Comparison of ENCODE assay signal across 8 cellular contexts in the genomic region with DNA sequence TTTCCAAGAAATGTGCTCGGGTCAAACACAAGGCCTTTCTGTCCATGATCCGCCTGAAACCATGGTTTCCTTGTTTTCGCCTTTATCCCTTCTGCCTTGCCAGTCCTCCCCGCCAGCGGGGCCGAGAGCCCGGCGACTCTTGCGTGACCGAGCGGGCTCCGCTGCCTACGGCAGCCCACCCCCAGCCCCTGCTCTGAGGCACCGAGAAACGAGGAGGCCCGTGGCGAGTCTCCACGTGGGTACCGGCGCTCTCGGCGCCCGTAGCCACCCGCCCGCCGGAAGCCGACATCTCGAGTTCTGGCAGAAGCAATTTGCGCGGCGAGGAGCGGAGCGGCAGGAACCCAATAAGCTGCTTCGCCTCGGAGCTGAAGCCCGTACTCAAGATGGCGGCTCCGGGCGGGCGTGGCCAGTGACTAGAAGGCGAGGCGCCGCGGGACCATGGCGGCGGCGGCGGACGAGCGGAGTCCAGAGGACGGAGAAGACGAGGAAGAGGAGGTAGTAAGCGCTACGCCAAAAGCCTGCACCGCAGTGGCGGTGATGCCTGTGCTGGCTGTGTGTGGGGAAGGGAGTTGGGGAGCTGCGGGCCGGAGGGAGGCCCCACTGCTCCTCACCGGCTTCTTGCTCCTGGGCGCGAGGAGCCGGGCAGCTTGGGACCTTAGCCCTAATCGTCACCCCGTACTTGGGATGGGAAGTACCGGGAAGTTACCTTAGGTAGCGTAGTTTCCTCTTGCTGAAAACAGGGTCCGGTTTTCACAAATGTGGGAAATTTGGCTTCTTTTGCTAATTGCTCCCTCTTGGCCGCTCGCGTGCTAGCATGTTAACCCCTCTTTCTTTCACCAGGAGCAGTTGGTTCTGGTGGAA. TPM values are rescaled to one million over a fixed set of nuclear protein-coding genes. Genes with fewer than 3 reads are reported as not detected.
DNase-seq lines count a peak whose midpoint lies in the region; ATAC-seq and TF ChIP-seq lines count a peak whose summit lies in the region.

A gene with protein sequence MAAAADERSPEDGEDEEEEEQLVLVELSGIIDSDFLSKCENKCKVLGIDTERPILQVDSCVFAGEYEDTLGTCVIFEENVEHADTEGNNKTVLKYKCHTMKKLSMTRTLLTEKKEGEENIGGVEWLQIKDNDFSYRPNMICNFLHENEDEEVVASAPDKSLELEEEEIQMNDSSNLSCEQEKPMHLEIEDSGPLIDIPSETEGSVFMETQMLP (plus strand): TSS at position 375 of the 861 bp plus-strand sequence. CDS start 64 bp downstream, at position 439.

- no peaks in the 10 kb centered on the region for H3K9me3 Mint-ChIP-seq in immature natural killer cell

- H3K4me3 Mint-ChIP-seq in immature natural killer cell = peak within 1 kb of the TSS; percentile 92 to 98 (median 97)

- ATAC-seq in GM19023 (IDR thresholded peaks at IDR 0.05; ENCODE audit: unreplicated experiment) (peak; percentile 99), HG03280 (IDR thresholded peaks at IDR 0.05; ENCODE audit: unreplicated experiment) (peak; percentile 97)

- peaks cover 0 to 5% (median 0%) of the 10 kb centered on the region in 3 donors for H3K27me3 Mint-ChIP-seq in immature natural killer cell (ENCODE audit: low read depth in 3 of 3)

- DNase-seq in AG09319 (ENCODE audit: extremely low read depth, low read depth) = peak; percentile 78
- DNase-seq in NCI-H446 (lab: John Stamatoyannopoulos, UW) = peak; percentile 80 to 91
- peak; percentile 89 for DNase-seq in activated CD4-positive, CD25-positive, alpha-beta regulatory T cell treated with anti-CD3 and anti-CD28 coated beads, Interleukin-2, amount 50 U/mL, for 16 hours (ENCODE audit: low read depth, low spot score)
- DNase-seq in central memory CD4-positive, alpha-beta T cell = peak; percentile 93
- peak; percentile 89 to 90 (median 90) for DNase-seq in immature natural killer cell
- DNase-seq in smooth muscle cell of the brain vasculature (ENCODE audit: low read depth, low spot score) = peak; percentile 81

- H3K36me3 Mint-ChIP-seq in immature natural killer cell = peaks cover 4 to 18% (median 4%) of the 10 kb centered on the region in 3 donors

- peaks cover 18 to 34% of the 10 kb centered on the region in 2 donors for H3K4me1 Mint-ChIP-seq in immature natural killer cell

- H3K27ac Mint-ChIP-seq in immature natural killer cell = peak within 1 kb of the TSS; percentile 86 to 98 (median 96)

- TF ChIP-seq CTCF in AG09319 (IDR thresholded peaks at IDR 0.05; ENCODE audit: low read depth, low read length) = no peak

RNA-seq across cellular contexts. Expression of the gene that starts here (rescaled TPM):
- 100 to 1,000 TPM in 2 of 3 donors, 10 to 100 TPM in 1; 91.1 to 141 (median 120) TPM for polyA plus RNA-seq in immature natural killer cell

Comparison
In these comparisons a context has a peak if more than half of its experiments do, and no peak if none do; other contexts are left out.
1. Peak in every context shown above with its lines: DNase-seq and ATAC-seq.